Comparison of ENCODE assay signal across 13 cellular contexts in the genomic region with DNA sequence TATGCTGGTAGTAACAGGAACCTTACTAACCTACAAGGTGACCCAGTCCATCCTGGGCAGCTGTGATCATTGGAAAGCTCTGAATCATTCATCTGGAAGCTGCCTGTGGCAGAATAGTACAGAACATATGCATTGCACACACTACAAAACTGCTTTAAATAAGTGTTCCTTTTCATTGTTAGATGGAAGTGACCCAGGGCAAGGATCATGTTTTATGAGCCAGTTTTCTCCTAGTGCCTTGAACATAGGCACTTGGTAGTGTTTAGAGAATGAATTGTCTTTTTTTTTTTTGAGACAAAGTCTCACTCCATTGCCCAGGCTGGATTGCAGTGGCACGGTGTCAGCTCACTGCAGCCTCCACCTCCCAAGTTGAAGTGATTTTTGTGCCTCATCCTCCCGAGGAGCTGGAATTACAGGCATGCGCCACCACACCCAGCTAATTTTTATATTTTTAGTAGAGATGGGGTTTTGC. TPM values are rescaled to one million over a fixed set of nuclear protein-coding genes. Genes with fewer than 3 reads are reported as not detected.
A peak's percentile ranks its signal among the peaks of the same experiment; 100 is the strongest.
DNase-seq lines count a peak whose midpoint lies in the region; ATAC-seq and TF ChIP-seq lines count a peak whose summit lies in the region.
"Had no signal": no experiment of that assay in that cellular context is flagged by ENCODE, and none has a peak within 500 bp of the region (broad histone marks: within the 10 kb centered on the region; RNA-seq: fewer than 3 reads in every experiment).

No MANE protein-coding gene starts in this region.

- H3K27ac ChIP-seq in foreskin keratinocyte: no peak overlapping the region

- H3K4me3 Mint-ChIP-seq in activated T-cell treated with anti-CD3 and anti-CD28 coated beads, Interleukin-2, amount 50 U/mL, for 24 hours: no peak overlapping the region
- no peak overlapping the region for H3K4me3 Mint-ChIP-seq in stimulated activated effector memory CD8-positive, alpha-beta T cell treated with anti-CD3 and anti-CD28 coated beads, Interleukin-12 subunit alpha, Interleukin-12 subunit beta, amount 100 ng/mL, for 72 hours
- H3K4me3 Mint-ChIP-seq: activated CD4-positive, alpha-beta memory T cell treated with anti-CD3 and anti-CD28 coated beads, Interleukin-2, amount 10 ng/mL, durations not matched to agents 7 days and 5 days had no signal

- no peaks in the 10 kb centered on the region for H3K9me3 Mint-ChIP-seq in activated T-cell treated with anti-CD3 and anti-CD28 coated beads, Interleukin-2, amount 50 U/mL, for 24 hours
- no peaks in the 10 kb centered on the region for H3K9me3 Mint-ChIP-seq in stimulated activated effector memory CD8-positive, alpha-beta T cell treated with anti-CD3 and anti-CD28 coated beads, Interleukin-12 subunit alpha, Interleukin-12 subunit beta, amount 100 ng/mL, for 72 hours
- H3K9me3 Mint-ChIP-seq: activated CD4-positive, alpha-beta memory T cell treated with anti-CD3 and anti-CD28 coated beads, Interleukin-2, amount 10 ng/mL, durations not matched to agents 7 days and 5 days had no signal

- TF ChIP-seq CTCF in foreskin keratinocyte (conservative IDR thresholded peaks at IDR 0.05): no peak

- peaks cover 41% of the 10 kb centered on the region for H3K4me1 ChIP-seq in foreskin keratinocyte

- ATAC-seq in SK-N-SH treated with all-trans-retinoic acid at 6 μM for 48 hours: peak; percentile 58
- ATAC-seq in foreskin keratinocyte: peak; percentile 55
- ATAC-seq in stimulated activated effector memory CD8-positive, alpha-beta T cell treated with anti-CD3 and anti-CD28 coated beads, Interleukin-12 subunit alpha, Interleukin-12 subunit beta, amount 100 ng/mL, for 72 hours: no peak
- no peak for ATAC-seq in GM18505 (IDR thresholded peaks at IDR 0.05; ENCODE audit: unreplicated experiment)
- no peak for ATAC-seq in GM21447 (IDR thresholded peaks at IDR 0.05; ENCODE audit: unreplicated experiment)

- H3K27me3 Mint-ChIP-seq in activated T-cell treated with anti-CD3 and anti-CD28 coated beads, Interleukin-2, amount 50 U/mL, for 24 hours: no peaks in the 10 kb centered on the region
- H3K27me3 Mint-ChIP-seq: activated CD4-positive, alpha-beta memory T cell treated with anti-CD3 and anti-CD28 coated beads, Interleukin-2, amount 10 ng/mL, durations not matched to agents 7 days and 5 days had no signal

- peaks cover 24% of the 10 kb centered on the region for H3K36me3 Mint-ChIP-seq in activated T-cell treated with anti-CD3 and anti-CD28 coated beads, Interleukin-2, amount 50 U/mL, for 24 hours (ENCODE audit: low read depth)
- peaks cover 25% of the 10 kb centered on the region for H3K36me3 Mint-ChIP-seq in stimulated activated effector memory CD8-positive, alpha-beta T cell treated with anti-CD3 and anti-CD28 coated beads, Interleukin-12 subunit alpha, Interleukin-12 subunit beta, amount 100 ng/mL, for 72 hours

- peaks cover 46% of the 10 kb centered on the region for H3K4me1 Mint-ChIP-seq in activated T-cell treated with anti-CD3 and anti-CD28 coated beads, Interleukin-2, amount 50 U/mL, for 24 hours (ENCODE audit: low read depth)
- H3K4me1 Mint-ChIP-seq in stimulated activated effector memory CD8-positive, alpha-beta T cell treated with anti-CD3 and anti-CD28 coated beads, Interleukin-12 subunit alpha, Interleukin-12 subunit beta, amount 100 ng/mL, for 72 hours: peaks cover 37% of the 10 kb centered on the region

- no peaks in the 10 kb centered on the region for H3K27me3 ChIP-seq in foreskin keratinocyte
- H3K27me3 ChIP-seq: esophagus muscularis mucosa had no signal

- H3K27ac Mint-ChIP-seq in activated T-cell treated with anti-CD3 and anti-CD28 coated beads, Interleukin-2, amount 50 U/mL, for 24 hours: peak overlapping the region; percentile 12
- peak overlapping the region; percentile 74 for H3K27ac Mint-ChIP-seq in stimulated activated effector memory CD8-positive, alpha-beta T cell treated with anti-CD3 and anti-CD28 coated beads, Interleukin-12 subunit alpha, Interleukin-12 subunit beta, amount 100 ng/mL, for 72 hours
- H3K27ac Mint-ChIP-seq: activated CD4-positive, alpha-beta memory T cell treated with anti-CD3 and anti-CD28 coated beads, Interleukin-2, amount 10 ng/mL, durations not matched to agents 7 days and 5 days had no signal

- TF ChIP-seq POLR2A in GM18505 (IDR thresholded peaks at IDR 0.05; ENCODE audit: borderline replicate concordance, extremely low read depth, insufficient read depth, insufficient read length): no peak

- DNase-seq in activated T-cell treated with anti-CD3 and anti-CD28 coated beads, Interleukin-2, amount 50 U/mL, for 24 hours: no peak
- DNase-seq in activated T-cell treated with anti-CD3 and anti-CD28 coated beads, Interleukin-2, amount 50 U/mL, for 48 hours: no peak
- peak in 1 of 2 donors; percentile 71 for DNase-seq in foreskin keratinocyte
- DNase-seq in stimulated activated effector memory CD8-positive, alpha-beta T cell treated with anti-CD3 and anti-CD28 coated beads, Interleukin-12 subunit alpha, Interleukin-12 subunit beta, amount 100 ng/mL, for 72 hours (ENCODE audit: low spot score in 2 of 2): no peak
- no peak for DNase-seq in activated CD4-positive, alpha-beta T cell treated with anti-CD3 and anti-CD28 coated beads, Interleukin-2, amount 50 U/mL, for 48 hours
- DNase-seq: activated CD4-positive, alpha-beta memory T cell treated with anti-CD3 and anti-CD28 coated beads, Interleukin-2, amount 10 ng/mL, durations not matched to agents 7 days and 5 days; amniotic stem cell; NCI-H510A treated with DMSO at 0.1 percent for 48 hours; SW 1271 had no signal

TF ChIP-seq in SK-N-SH treated with all-trans-retinoic acid at 6 μM for 48 hours, 23 proteins besides CTCF, POLR2A, EP300 and RAD21:
- no peak for TF ChIP-seq ZC3H10 (CRISPR knock-in tag; IDR thresholded peaks at IDR 0.05)

RNA-seq across cellular contexts. Expression of gene TENT4B, which starts 55.4 kb away (rescaled TPM):
- total RNA-seq in foreskin keratinocyte: 11.5 and 13.3 TPM in 2 replicates
- polyA plus RNA-seq in foreskin keratinocyte: 3.1 and 4.1 TPM in 2 replicates

RNA-seq across cellular contexts. Expression of gene ADCY7, which starts 57.9 kb away (rescaled TPM):
- 13.9 and 20.1 TPM in 2 replicates for total RNA-seq in foreskin keratinocyte
- polyA plus RNA-seq in foreskin keratinocyte: 3.5 and 4.1 TPM in 2 replicates

Comparison
In these comparisons a context has a peak if more than half of its experiments do, and no peak if none do; other contexts are left out.
1. ATAC-seq: peak in SK-N-SH treated with all-trans-retinoic acid at 6 μM for 48 hours (single experiment) and foreskin keratinocyte (single experiment); none in stimulated activated effector memory CD8-positive, alpha-beta T cell treated with anti-CD3 and anti-CD28 coated beads, Interleukin-12 subunit alpha, Interleukin-12 subunit beta, amount 100 ng/mL, for 72 hours (single experiment), GM18505 (single experiment) and GM21447 (single experiment).